8 cellular contexts compared by ENCODE assay signal in the genomic region with DNA sequence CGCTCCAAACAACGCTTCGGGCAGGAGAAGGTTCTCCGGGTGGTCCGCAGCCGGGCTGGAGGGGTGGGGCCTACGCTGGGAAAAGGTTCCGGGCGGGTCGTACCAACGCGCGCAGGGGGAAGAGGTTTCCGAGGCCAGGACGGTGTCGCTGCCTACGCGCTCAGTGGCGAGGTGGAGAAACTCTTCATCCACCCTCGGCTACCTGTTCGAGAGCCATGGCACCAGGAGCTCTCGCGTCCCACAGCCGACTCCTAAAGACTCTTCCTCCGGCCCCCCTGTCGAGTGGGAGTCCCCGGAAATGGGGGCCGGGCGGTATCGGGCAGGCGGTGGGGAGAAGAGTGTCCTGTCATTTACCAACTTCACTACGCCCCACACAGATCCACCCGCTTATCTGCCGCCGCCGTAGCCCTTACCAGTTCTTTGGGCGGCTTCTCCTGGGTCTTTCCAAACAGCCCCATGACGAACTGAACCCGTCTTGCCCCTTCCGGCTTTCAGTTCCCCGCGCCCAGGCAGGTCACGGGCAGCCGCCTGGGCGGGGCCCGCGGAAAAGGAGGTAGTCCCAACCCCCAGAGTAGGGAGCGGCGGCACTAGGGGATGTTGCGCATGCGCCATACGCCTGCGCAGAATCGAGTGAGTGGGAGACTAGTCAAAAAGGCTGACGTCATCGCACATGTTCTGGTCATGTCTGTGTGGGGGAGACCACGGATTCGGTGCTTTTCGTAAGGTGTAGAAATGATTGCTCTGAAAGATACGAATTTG. TPM values are rescaled to one million over a fixed set of nuclear protein-coding genes. Genes with fewer than 3 reads are reported as not detected.
A peak's percentile ranks its signal among the peaks of the same experiment; 100 is the strongest.
DNase-seq lines count a peak whose midpoint lies in the region; ATAC-seq and TF ChIP-seq lines count a peak whose summit lies in the region.

Gene CHMP3, minus strand, starts transcription at position 553 of the 759 bp plus-strand sequence. Its CDS starts 95 bp downstream, at position 458.

- peaks cover 36% of the 10 kb centered on the region for H3K4me1 ChIP-seq in CD8-positive, alpha-beta T cell (ENCODE audit: insufficient read depth, low read length)
- peaks cover 2 to 18% of the 10 kb centered on the region in 2 donors for H3K4me1 ChIP-seq in lung (ENCODE audit: control insufficient read depth in 2 of 2, insufficient read depth in 2 of 2, low read length in 2 of 2)

- POLR2A ChIA-PET in CD8-positive, alpha-beta T cell (lab: Charles Lee): interaction anchor here (0.9 to 2.9 kb wide), 6 partner anchors 10 to 122 kb away, joined by 3 to 27 read pairs (median 6); partner anchors contain the start of gene KDM3A

- H3K27me3 ChIP-seq in CD8-positive, alpha-beta T cell (ENCODE audit: insufficient read depth, low read length): no peaks in the 10 kb centered on the region
- H3K27me3 ChIP-seq in lung (ENCODE audit: control insufficient read depth, insufficient read depth): no peaks in the 10 kb centered on the region

- peaks cover 42% of the 10 kb centered on the region for H3K4me1 Mint-ChIP-seq in CD8-positive, alpha-beta T cell (ENCODE audit: low read depth)

- intact Hi-C loops in CD8-positive, alpha-beta T cell (cut with DNase I, micrococcal nuclease): loop anchor here (1.0 to 5.0 kb wide), 5 partner anchors 10 to 229 kb away; partner anchors contain the start of genes KDM3A (in 2 of the 2), RNF103 (in 2 of the 2) and CD8A (in 1 of the 2)

- 0 to 1% methylated on average over 50 to 60 of the region's 60 CpGs for WGBS in lung, 2 donors

- peak within 1 kb of the TSS; percentile 99 for H3K27ac Mint-ChIP-seq in CD8-positive, alpha-beta T cell

- no peaks in the 10 kb centered on the region for H3K9me3 ChIP-seq in CD8-positive, alpha-beta T cell (ENCODE audit: low read length)
- no peaks in the 10 kb centered on the region for H3K9me3 ChIP-seq in lung (ENCODE audit: control insufficient read depth in 2 of 2, insufficient read depth in 1 of 2, low read length in 1 of 2)

- no peaks in the 10 kb centered on the region for H3K9me3 Mint-ChIP-seq in CD8-positive, alpha-beta T cell

- peaks cover 2% of the 10 kb centered on the region for H3K27me3 Mint-ChIP-seq in CD8-positive, alpha-beta T cell (ENCODE audit: low read depth)

- peak within 1 kb of the TSS; percentile 86 for H3K4me3 ChIP-seq in CD8-positive, alpha-beta T cell (ENCODE audit: low read depth, low read length)
- H3K4me3 ChIP-seq in lung: peak within 1 kb of the TSS; percentile 63

- peak within 1 kb of the TSS; percentile 95 for H3K27ac ChIP-seq in CD8-positive, alpha-beta T cell (ENCODE audit: low read depth, low read length)
- peak within 1 kb of the TSS; percentile 97 to 99 for H3K27ac ChIP-seq in lung (ENCODE audit: low read depth in 1 of 2, low read length in 1 of 2)

- no peak for TF ChIP-seq CTCF in CD8-positive, alpha-beta T cell (IDR thresholded peaks at IDR 0.05)
- TF ChIP-seq CTCF in lung (IDR thresholded peaks at IDR 0.05; ENCODE audit: control extremely low read depth, extremely low read depth): no peak

- peak; percentile 92 to 98 (median 95) for DNase-seq in CD8-positive, alpha-beta T cell
- peak; percentile 82 for DNase-seq in HS-27A (ENCODE audit: low read depth)
- DNase-seq in NK-92 (lab: John Stamatoyannopoulos, UW; ENCODE audit: unreplicated experiment): peak; percentile 85
- DNase-seq in activated CD8-positive, alpha-beta memory T cell treated with anti-CD3 and anti-CD28 coated beads for 1 hour (ENCODE audit: extremely low read depth in 1 of 2, low read depth in 1 of 2): peak; percentile 90 to 91
- DNase-seq in effector CD4-positive, alpha-beta T cell: peak; percentile 93
- DNase-seq in lung (ENCODE audit: low spot score): peak; percentile 97
- peak; percentile 80 to 95 (median 95) for DNase-seq in stimulated activated CD4-positive, alpha-beta T cell treated with anti-CD3 and anti-CD28 coated beads, TNF-alpha, amount 100 ng/mL, for 4 hours (ENCODE audit: low read depth in 3 of 3)

- peak within 1 kb of the TSS; percentile 95 for H3K4me3 Mint-ChIP-seq in CD8-positive, alpha-beta T cell

- no peaks in the 10 kb centered on the region for H3K36me3 ChIP-seq in CD8-positive, alpha-beta T cell (ENCODE audit: insufficient read depth, low read length)
- H3K36me3 ChIP-seq in lung (ENCODE audit: control insufficient read depth in 2 of 2, insufficient read depth in 2 of 2, low read length in 2 of 2): no peaks in the 10 kb centered on the region

- ATAC-seq in CD8-positive, alpha-beta T cell: peak; percentile 89
- ATAC-seq in GM19467 (IDR thresholded peaks at IDR 0.05; ENCODE audit: unreplicated experiment) (peak; percentile 84), lung (ENCODE audit: insufficient read depth, low FRiP score) (peak; percentile 92)

- CTCF ChIA-PET in CD8-positive, alpha-beta T cell (lab: Charles Lee): interaction anchor here (0.9 kb wide), 1 partner anchor 45 kb away, joined by 4 read pairs; no protein-coding TSS in a partner anchor

- H3K36me3 Mint-ChIP-seq in CD8-positive, alpha-beta T cell: peaks cover 22% of the 10 kb centered on the region

RNA-seq across cellular contexts. Expression of gene CHMP3, which starts in this region (rescaled TPM):
- total RNA-seq in CD8-positive, alpha-beta T cell: 10 to 100 TPM; 61.0 to 63.2 TPM
- 100 to 1,000 TPM in 1 of 2 donors, 10 to 100 TPM in 1; 72.8 to 126 TPM for total RNA-seq in lung
- polyA plus RNA-seq in lung: 100 to 1,000 TPM in 1 of 2 donors, 10 to 100 TPM in 1; 49.4 to 127 TPM

Comparison
In these comparisons a context has a peak if more than half of its experiments do, and no peak if none do; other contexts are left out.
1. Peak in every context shown above with its lines: DNase-seq, ATAC-seq, H3K4me3 ChIP-seq and H3K27ac ChIP-seq.